In genomic region chr2:45210466-45211195, GRCh38 we compare ENCODE assay signal across 16 cellular contexts.
DNase-seq lines count a peak whose midpoint lies in the region; ATAC-seq and TF ChIP-seq lines count a peak whose summit lies in the region.
"Had no signal": no experiment of that assay in that cellular context is flagged by ENCODE, and none has a peak within 500 bp of the region (broad histone marks: within the 10 kb centered on the region; RNA-seq: fewer than 3 reads in every experiment).

No MANE protein-coding gene starts in this region.

- H3K4me2 ChIP-seq in osteoblast (ENCODE audit: insufficient read depth, low read length) = peak overlapping the region; percentile 55
- H3K4me2 ChIP-seq: A549 had no signal

- H3K79me2 ChIP-seq in osteoblast (ENCODE audit: insufficient read depth, low read length) = no peaks in the 10 kb centered on the region

- H3K9me3 ChIP-seq in adipocyte (ENCODE audit: control insufficient read depth, low read length) (no peaks in the 10 kb centered on the region), osteoblast (ENCODE audit: low read depth, low read length) (no peaks in the 10 kb centered on the region)
- H3K9me3 ChIP-seq: A549, vagina had no signal

- H4K20me1 ChIP-seq in osteoblast (ENCODE audit: insufficient read depth, low read length) = no peaks in the 10 kb centered on the region

- H2AFZ ChIP-seq in osteoblast (ENCODE audit: low read length) = peak overlapping the region; percentile 6

- H3K36me3 ChIP-seq in adipocyte (ENCODE audit: control insufficient read depth, insufficient read depth, low read length, severe bottlenecking) = no peaks in the 10 kb centered on the region
- no peaks in the 10 kb centered on the region for H3K36me3 ChIP-seq in osteoblast (ENCODE audit: insufficient read depth, low read length)
- H3K36me3 ChIP-seq: vagina had no signal

- no peaks in the 10 kb centered on the region for H3K4me1 ChIP-seq in adipocyte (ENCODE audit: control insufficient read depth, insufficient read depth, low read length)
- H3K4me1 ChIP-seq in osteoblast (ENCODE audit: insufficient read depth, low read length) = no peaks in the 10 kb centered on the region
- H3K4me1 ChIP-seq: A549, vagina had no signal

- H3K9ac ChIP-seq in adipocyte (ENCODE audit: low read length) = no peak overlapping the region

- peaks cover under 1% of the 10 kb centered on the region for H3K27me3 ChIP-seq in adipocyte (replicated peaks; ENCODE audit: control insufficient read depth, insufficient read depth, low read length)
- peaks cover under 1% of the 10 kb centered on the region for H3K27me3 ChIP-seq in osteoblast (ENCODE audit: insufficient read depth, low read length)
- H3K27me3 ChIP-seq: vagina had no signal

- no peak overlapping the region for H3K27ac ChIP-seq in osteoblast (ENCODE audit: low read depth, low read length)
- H3K27ac ChIP-seq: A549, skin epidermis, vagina had no signal

- DNase-seq in NCI-H146 (lab: John Stamatoyannopoulos, UW) = peak; percentile 29
- no peak for DNase-seq in NCI-H146 treated with DMSO at 0.1 percent for 48 hours (lab: John Stamatoyannopoulos, UW; ENCODE audit: unreplicated experiment)
- peak; percentile 35 for DNase-seq in MV-4-11 (lab: John Stamatoyannopoulos, UW)
- DNase-seq in adipocyte (ENCODE audit: low read depth) = peak; percentile 29
- DNase-seq in osteoblast (ENCODE audit: insufficient read length, low spot score, missing footprints) = no peak
- DNase-seq in midbrain (lab: John Stamatoyannopoulos, UW) = no peak
- DNase-seq in cerebellar nuclear complex (lab: John Stamatoyannopoulos, UW) = no peak
- DNase-seq: effector memory CD8-positive, alpha-beta T cell; H9; MM.1S; occipital lobe had no signal

- no peak for TF ChIP-seq CTCF in osteoblast (IDR thresholded peaks at IDR 0.05; ENCODE audit: extremely low read depth, low read depth, low read length)

- H3K4me3 ChIP-seq in adipocyte (ENCODE audit: low read length) (no peak overlapping the region), osteoblast (ENCODE audit: insufficient read depth, low read length) (peak overlapping the region; percentile 11)
- H3K4me3 ChIP-seq: A549, skin epidermis, vagina had no signal

- ATAC-seq in GM21515 (IDR thresholded peaks at IDR 0.05; ENCODE audit: unreplicated experiment) = no peak
- ATAC-seq: A549; activated CD4-positive, CD25-positive, alpha-beta regulatory T cell treated with anti-CD3 and anti-CD28 coated beads, Interleukin-2, amount 50 U/mL, for 24 hours; effector memory CD8-positive, alpha-beta T cell had no signal

Comparison
In these comparisons a context has a peak if more than half of its experiments do, and no peak if none do; other contexts are left out.
1. DNase-seq: peak in NCI-H146 (single experiment), MV-4-11 (single experiment) and adipocyte (single experiment); none in NCI-H146 treated with DMSO at 0.1 percent for 48 hours (single experiment), osteoblast (single experiment), midbrain (single experiment) and cerebellar nuclear complex (0 of 2).